1 cellular context compared by ENCODE assay signal in the genomic region with DNA sequence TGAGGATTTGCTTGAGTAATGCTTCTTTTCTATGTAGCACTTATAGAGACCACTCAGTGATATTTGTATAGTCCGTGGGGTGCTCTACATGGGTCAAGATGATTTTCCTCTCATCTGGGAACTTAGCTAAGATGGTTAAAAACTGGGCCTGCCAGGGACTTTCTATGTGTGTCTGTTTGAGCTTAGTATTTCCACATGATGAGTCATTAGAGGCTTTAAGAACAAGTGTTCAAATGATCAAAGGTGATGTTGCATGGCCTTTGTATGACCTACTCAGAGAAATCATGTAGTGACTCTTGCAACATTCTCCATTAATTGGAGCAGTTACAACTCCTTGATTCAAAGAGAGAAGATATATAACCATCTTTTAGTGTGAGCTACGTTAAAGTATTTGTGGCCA.
TF ChIP-seq lines count a peak whose summit lies in the region.

No MANE protein-coding gene starts in this region.

TF ChIP-seq in GM23338, 12 proteins besides CTCF, POLR2A, EP300 and RAD21 (continued from another document):
- TF ChIP-seq, protein P1, sequence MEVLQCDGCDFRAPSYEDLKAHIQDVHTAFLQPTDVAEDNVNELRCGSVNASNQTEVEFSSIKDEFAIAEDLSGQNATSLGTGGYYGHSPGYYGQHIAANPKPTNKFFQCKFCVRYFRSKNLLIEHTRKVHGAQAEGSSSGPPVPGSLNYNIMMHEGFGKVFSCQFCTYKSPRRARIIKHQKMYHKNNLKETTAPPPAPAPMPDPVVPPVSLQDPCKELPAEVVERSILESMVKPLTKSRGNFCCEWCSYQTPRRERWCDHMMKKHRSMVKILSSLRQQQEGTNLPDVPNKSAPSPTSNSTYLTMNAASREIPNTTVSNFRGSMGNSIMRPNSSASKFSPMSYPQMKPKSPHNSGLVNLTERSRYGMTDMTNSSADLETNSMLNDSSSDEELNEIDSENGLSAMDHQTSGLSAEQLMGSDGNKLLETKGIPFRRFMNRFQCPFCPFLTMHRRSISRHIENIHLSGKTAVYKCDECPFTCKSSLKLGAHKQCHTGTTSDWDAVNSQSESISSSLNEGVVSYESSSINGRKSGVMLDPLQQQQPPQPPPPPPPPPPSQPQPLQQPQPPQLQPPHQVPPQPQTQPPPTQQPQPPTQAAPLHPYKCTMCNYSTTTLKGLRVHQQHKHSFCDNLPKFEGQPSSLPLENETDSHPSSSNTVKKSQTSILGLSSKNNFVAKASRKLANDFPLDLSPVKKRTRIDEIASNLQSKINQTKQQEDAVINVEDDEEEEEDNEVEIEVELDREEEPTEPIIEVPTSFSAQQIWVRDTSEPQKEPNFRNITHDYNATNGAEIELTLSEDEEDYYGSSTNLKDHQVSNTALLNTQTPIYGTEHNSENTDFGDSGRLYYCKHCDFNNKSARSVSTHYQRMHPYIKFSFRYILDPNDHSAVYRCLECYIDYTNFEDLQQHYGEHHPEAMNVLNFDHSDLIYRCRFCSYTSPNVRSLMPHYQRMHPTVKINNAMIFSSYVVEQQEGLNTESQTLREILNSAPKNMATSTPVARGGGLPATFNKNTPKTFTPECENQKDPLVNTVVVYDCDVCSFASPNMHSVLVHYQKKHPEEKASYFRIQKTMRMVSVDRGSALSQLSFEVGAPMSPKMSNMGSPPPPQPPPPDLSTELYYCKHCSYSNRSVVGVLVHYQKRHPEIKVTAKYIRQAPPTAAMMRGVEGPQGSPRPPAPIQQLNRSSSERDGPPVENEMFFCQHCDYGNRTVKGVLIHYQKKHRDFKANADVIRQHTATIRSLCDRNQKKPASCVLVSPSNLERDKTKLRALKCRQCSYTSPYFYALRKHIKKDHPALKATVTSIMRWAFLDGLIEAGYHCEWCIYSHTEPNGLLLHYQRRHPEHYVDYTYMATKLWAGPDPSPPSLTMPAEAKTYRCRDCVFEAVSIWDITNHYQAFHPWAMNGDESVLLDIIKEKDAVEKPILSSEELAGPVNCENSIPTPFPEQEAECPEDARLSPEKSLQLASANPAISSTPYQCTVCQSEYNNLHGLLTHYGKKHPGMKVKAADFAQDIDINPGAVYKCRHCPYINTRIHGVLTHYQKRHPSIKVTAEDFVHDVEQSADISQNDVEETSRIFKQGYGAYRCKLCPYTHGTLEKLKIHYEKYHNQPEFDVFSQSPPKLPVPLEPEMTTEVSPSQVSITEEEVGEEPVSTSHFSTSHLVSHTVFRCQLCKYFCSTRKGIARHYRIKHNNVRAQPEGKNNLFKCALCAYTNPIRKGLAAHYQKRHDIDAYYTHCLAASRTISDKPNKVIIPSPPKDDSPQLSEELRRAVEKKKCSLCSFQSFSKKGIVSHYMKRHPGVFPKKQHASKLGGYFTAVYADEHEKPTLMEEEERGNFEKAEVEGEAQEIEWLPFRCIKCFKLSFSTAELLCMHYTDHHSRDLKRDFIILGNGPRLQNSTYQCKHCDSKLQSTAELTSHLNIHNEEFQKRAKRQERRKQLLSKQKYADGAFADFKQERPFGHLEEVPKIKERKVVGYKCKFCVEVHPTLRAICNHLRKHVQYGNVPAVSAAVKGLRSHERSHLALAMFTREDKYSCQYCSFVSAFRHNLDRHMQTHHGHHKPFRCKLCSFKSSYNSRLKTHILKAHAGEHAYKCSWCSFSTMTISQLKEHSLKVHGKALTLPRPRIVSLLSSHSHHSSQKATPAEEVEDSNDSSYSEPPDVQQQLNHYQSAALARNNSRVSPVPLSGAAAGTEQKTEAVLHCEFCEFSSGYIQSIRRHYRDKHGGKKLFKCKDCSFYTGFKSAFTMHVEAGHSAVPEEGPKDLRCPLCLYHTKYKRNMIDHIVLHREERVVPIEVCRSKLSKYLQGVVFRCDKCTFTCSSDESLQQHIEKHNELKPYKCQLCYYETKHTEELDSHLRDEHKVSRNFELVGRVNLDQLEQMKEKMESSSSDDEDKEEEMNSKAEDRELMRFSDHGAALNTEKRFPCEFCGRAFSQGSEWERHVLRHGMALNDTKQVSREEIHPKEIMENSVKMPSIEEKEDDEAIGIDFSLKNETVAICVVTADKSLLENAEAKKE (CRISPR knock-in tag; IDR thresholded peaks at IDR 0.05), result no peak
- no peak for TF ChIP-seq ZNF114 (CRISPR knock-in tag; IDR thresholded peaks at IDR 0.05)
- TF ChIP-seq EZH2 (IDR thresholded peaks at IDR 0.05; ENCODE audit: low read depth, unreplicated experiment), result no peak
- TF ChIP-seq STAT1 (IDR thresholded peaks at IDR 0.05; ENCODE audit: unreplicated experiment), result no peak
- TF ChIP-seq ZNF331 (CRISPR knock-in tag; IDR thresholded peaks at IDR 0.05; ENCODE audit: low read depth), result no peak
- no peak for TF ChIP-seq EZH2phosphoT487 (IDR thresholded peaks at IDR 0.05; ENCODE audit: unreplicated experiment)
- TF ChIP-seq, protein P2, sequence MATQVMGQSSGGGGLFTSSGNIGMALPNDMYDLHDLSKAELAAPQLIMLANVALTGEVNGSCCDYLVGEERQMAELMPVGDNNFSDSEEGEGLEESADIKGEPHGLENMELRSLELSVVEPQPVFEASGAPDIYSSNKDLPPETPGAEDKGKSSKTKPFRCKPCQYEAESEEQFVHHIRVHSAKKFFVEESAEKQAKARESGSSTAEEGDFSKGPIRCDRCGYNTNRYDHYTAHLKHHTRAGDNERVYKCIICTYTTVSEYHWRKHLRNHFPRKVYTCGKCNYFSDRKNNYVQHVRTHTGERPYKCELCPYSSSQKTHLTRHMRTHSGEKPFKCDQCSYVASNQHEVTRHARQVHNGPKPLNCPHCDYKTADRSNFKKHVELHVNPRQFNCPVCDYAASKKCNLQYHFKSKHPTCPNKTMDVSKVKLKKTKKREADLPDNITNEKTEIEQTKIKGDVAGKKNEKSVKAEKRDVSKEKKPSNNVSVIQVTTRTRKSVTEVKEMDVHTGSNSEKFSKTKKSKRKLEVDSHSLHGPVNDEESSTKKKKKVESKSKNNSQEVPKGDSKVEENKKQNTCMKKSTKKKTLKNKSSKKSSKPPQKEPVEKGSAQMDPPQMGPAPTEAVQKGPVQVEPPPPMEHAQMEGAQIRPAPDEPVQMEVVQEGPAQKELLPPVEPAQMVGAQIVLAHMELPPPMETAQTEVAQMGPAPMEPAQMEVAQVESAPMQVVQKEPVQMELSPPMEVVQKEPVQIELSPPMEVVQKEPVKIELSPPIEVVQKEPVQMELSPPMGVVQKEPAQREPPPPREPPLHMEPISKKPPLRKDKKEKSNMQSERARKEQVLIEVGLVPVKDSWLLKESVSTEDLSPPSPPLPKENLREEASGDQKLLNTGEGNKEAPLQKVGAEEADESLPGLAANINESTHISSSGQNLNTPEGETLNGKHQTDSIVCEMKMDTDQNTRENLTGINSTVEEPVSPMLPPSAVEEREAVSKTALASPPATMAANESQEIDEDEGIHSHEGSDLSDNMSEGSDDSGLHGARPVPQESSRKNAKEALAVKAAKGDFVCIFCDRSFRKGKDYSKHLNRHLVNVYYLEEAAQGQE (IDR thresholded peaks at IDR 0.05; ENCODE audit: unreplicated experiment), result no peak
- TF ChIP-seq NANOG (IDR thresholded peaks at IDR 0.05; ENCODE audit: borderline replicate concordance), result no peak
- TF ChIP-seq POLR2AphosphoS5 (IDR thresholded peaks at IDR 0.05; ENCODE audit: low read depth), result no peak
- TF ChIP-seq JUNB (IDR thresholded peaks at IDR 0.05; ENCODE audit: unreplicated experiment), result no peak
